ENCODE assay signal across 13 cellular contexts in genomic region chr3:171867976-171868375, GRCh38. TPM values are rescaled to one million over a fixed set of nuclear protein-coding genes. Genes with fewer than 3 reads are reported as not detected.
DNase-seq lines count a peak whose midpoint lies in the region; ATAC-seq and TF ChIP-seq lines count a peak whose summit lies in the region.
"Had no signal": no experiment of that assay in that cellular context is flagged by ENCODE, and none has a peak within 500 bp of the region (broad histone marks: within the 10 kb centered on the region; RNA-seq: fewer than 3 reads in every experiment).

No MANE protein-coding gene starts in this region.

- no peaks in the 10 kb centered on the region for H3K36me3 Mint-ChIP-seq in H9 (ENCODE audit: insufficient read depth in 1 of 3, low read depth in 3 of 3)
- H3K36me3 Mint-ChIP-seq in activated naive CD8-positive, alpha-beta T cell treated with anti-CD3 and anti-CD28 coated beads, Interleukin-2, amount 50 U/mL, for 24 hours (ENCODE audit: low read depth) = no peaks in the 10 kb centered on the region

- no peak overlapping the region for H3K27ac Mint-ChIP-seq in H9
- H3K27ac Mint-ChIP-seq in activated naive CD8-positive, alpha-beta T cell treated with anti-CD3 and anti-CD28 coated beads, Interleukin-2, amount 50 U/mL, for 24 hours = no peak overlapping the region

- no peaks in the 10 kb centered on the region for H3K23me2 ChIP-seq in H9 (ENCODE audit: insufficient read length, low read depth, low read length, poor library complexity, severe bottlenecking)

- H3K36me3 ChIP-seq in hepatocyte (replicated peaks; ENCODE audit: insufficient read depth, low read depth) = no peaks in the 10 kb centered on the region
- no peaks in the 10 kb centered on the region for H3K36me3 ChIP-seq in mesenchymal stem cell (ENCODE audit: control insufficient read depth in 1 of 2, insufficient read depth in 2 of 2, low read depth in 1 of 2, low read length in 2 of 2)
- H3K36me3 ChIP-seq: ovary had no signal

- no peak for ATAC-seq in activated naive CD8-positive, alpha-beta T cell treated with anti-CD3 and anti-CD28 coated beads, Interleukin-2, amount 50 U/mL, for 24 hours

- no peak overlapping the region for H2BK20ac ChIP-seq in H9 (ENCODE audit: low read depth, low read length, poor library complexity, severe bottlenecking)

- no CpG with 5 or more reads among the region's 5 CpGs for WGBS in H9 (ENCODE audit: extremely low coverage, insufficient read length, low lambda C conversion rate)
- 84% methylated on average over 5 of the region's 5 CpGs for WGBS in hepatocyte (ENCODE audit: low lambda C conversion rate, missing lambda C conversion rate)
- 84% methylated on average over 5 of the region's 5 CpGs for WGBS in mesenchymal stem cell

- no peak overlapping the region for H3T11ph ChIP-seq in H9 (ENCODE audit: low read length)

- no peaks in the 10 kb centered on the region for H3K79me2 ChIP-seq in H9 (ENCODE audit: insufficient read depth, low read length)
- H3K79me2 ChIP-seq in hepatocyte = no peaks in the 10 kb centered on the region

- TF ChIP-seq CTCF in C4-2B (conservative IDR thresholded peaks at IDR 0.05) = peak; percentile 63
- peak; percentile 72 for TF ChIP-seq CTCF in H9 (conservative IDR thresholded peaks at IDR 0.05)
- peak; percentile 32 for TF ChIP-seq CTCF in hepatocyte (IDR thresholded peaks at IDR 0.05; ENCODE audit: poor library complexity)

- H3K9me2 ChIP-seq in hepatocyte (replicated peaks; ENCODE audit: insufficient read depth) = no peaks in the 10 kb centered on the region

- H3K14ac ChIP-seq in H9 (ENCODE audit: insufficient read depth, low read length) (no peak overlapping the region), mesenchymal stem cell (ENCODE audit: low read length in 2 of 2) (no peak overlapping the region)

- H4K91ac ChIP-seq in H9 (ENCODE audit: insufficient read length, low read depth, low read length) (no peak overlapping the region), mesenchymal stem cell (ENCODE audit: low read length) (no peak overlapping the region)

- H3K4ac ChIP-seq in H9 (ENCODE audit: low read depth, low read length) (no peak overlapping the region), mesenchymal stem cell (ENCODE audit: low read depth in 1 of 2, low read length in 2 of 2) (no peak overlapping the region)

- H3K4me2 ChIP-seq in H9 (ENCODE audit: insufficient read depth, insufficient read length, low read length) (no peak overlapping the region), hepatocyte (no peak overlapping the region), mesenchymal stem cell (ENCODE audit: low read length, poor library complexity, severe bottlenecking) (no peak overlapping the region)

- H3K27me3 Mint-ChIP-seq in H9 (ENCODE audit: low read depth) = no peaks in the 10 kb centered on the region
- H3K27me3 Mint-ChIP-seq in activated naive CD8-positive, alpha-beta T cell treated with anti-CD3 and anti-CD28 coated beads, Interleukin-2, amount 50 U/mL, for 24 hours = peaks cover 7% of the 10 kb centered on the region

- H2BK5ac ChIP-seq in H9 (ENCODE audit: insufficient read length, low read length) = no peak overlapping the region
- no peak overlapping the region for H2BK5ac ChIP-seq in mesenchymal stem cell (ENCODE audit: low read depth, low read length, poor library complexity, severe bottlenecking)

- H2BK15ac ChIP-seq in H9 (ENCODE audit: low read depth, low read length) (no peak overlapping the region), mesenchymal stem cell (ENCODE audit: low read depth, poor library complexity, severe bottlenecking) (no peak overlapping the region)

- H3K4me3 ChIP-seq in hepatocyte = no peak overlapping the region
- no peak overlapping the region for H3K4me3 ChIP-seq in mesenchymal stem cell (ENCODE audit: insufficient read depth in 1 of 2, low read depth in 1 of 2, low read length in 2 of 2)
- H3K4me3 ChIP-seq: ovary had no signal

- H4K8ac ChIP-seq in H9 (replicated peaks; ENCODE audit: insufficient read length, low read depth, low read length) = no peak overlapping the region
- H4K8ac ChIP-seq in mesenchymal stem cell (ENCODE audit: low read length) = no peak overlapping the region

- H3K27ac ChIP-seq in C4-2B (no peak overlapping the region), H9 (ENCODE audit: insufficient read length, low read depth, low read length) (no peak overlapping the region), hepatocyte (no peak overlapping the region), mesenchymal stem cell (ENCODE audit: low read length, poor library complexity, severe bottlenecking) (no peak overlapping the region)
- H3K27ac ChIP-seq: ovary had no signal

- no peak overlapping the region for H3K23ac ChIP-seq in H9 (ENCODE audit: insufficient read length, low read depth, low read length)
- no peak overlapping the region for H3K23ac ChIP-seq in mesenchymal stem cell (ENCODE audit: low read length in 2 of 2)

- no peak for DNase-seq in H9
- peak; percentile 21 for DNase-seq in RPMI8226
- DNase-seq in hepatocyte (ENCODE audit: low spot score) = no peak
- DNase-seq in activated naive CD4-positive, alpha-beta T cell (lab: John Stamatoyannopoulos, UW) = no peak
- no peak for DNase-seq in activated naive CD8-positive, alpha-beta T cell treated with anti-CD3 and anti-CD28 coated beads, Interleukin-2, amount 50 U/mL, for 24 hours
- DNase-seq in NCI-H2081 treated with DMSO at 0.1 percent for 48 hours (lab: John Stamatoyannopoulos, UW) = no peak
- no peak for DNase-seq in mesenchymal stem cell
- DNase-seq: GDM1, NCI-H1417, ovary had no signal

- H3K9me3 ChIP-seq in H9 (ENCODE audit: control insufficient read depth, low read depth, low read length) (no peaks in the 10 kb centered on the region), hepatocyte (ENCODE audit: low read depth) (no peaks in the 10 kb centered on the region), mesenchymal stem cell (ENCODE audit: control insufficient read depth, low read length) (no peaks in the 10 kb centered on the region)
- H3K9me3 ChIP-seq: ovary had no signal

- H3K79me1 ChIP-seq in H9 (ENCODE audit: insufficient read depth, low read depth, low read length, poor library complexity, severe bottlenecking) (no peaks in the 10 kb centered on the region), mesenchymal stem cell (replicated peaks; ENCODE audit: low read length, poor library complexity, severe bottlenecking) (no peaks in the 10 kb centered on the region)

- H2AFZ ChIP-seq in H9 (ENCODE audit: low read length) = no peak overlapping the region
- no peak overlapping the region for H2AFZ ChIP-seq in hepatocyte
- no peak overlapping the region for H2AFZ ChIP-seq in mesenchymal stem cell (ENCODE audit: low read depth, low read length)

- peaks cover 8% of the 10 kb centered on the region in 2 experiments for H3K4me1 Mint-ChIP-seq in H9
- peaks cover 4% of the 10 kb centered on the region for H3K4me1 Mint-ChIP-seq in activated naive CD8-positive, alpha-beta T cell treated with anti-CD3 and anti-CD28 coated beads, Interleukin-2, amount 50 U/mL, for 24 hours
- H3K4me1 Mint-ChIP-seq: central memory CD8-positive, alpha-beta T cell had no signal

- H3K56ac ChIP-seq in H9 (ENCODE audit: insufficient read length, low read depth, low read length) = no peak overlapping the region

- H4K5ac ChIP-seq in H9 (ENCODE audit: insufficient read length, low read depth, low read length) = no peak overlapping the region

- no peak overlapping the region for H2BK12ac ChIP-seq in H9 (ENCODE audit: insufficient read length, low read depth, low read length)
- H2BK12ac ChIP-seq in mesenchymal stem cell (ENCODE audit: low read length in 2 of 2) = no peak overlapping the region

- H2AK5ac ChIP-seq in H9 (ENCODE audit: insufficient read length, low read length) = no peak overlapping the region
- no peak overlapping the region for H2AK5ac ChIP-seq in mesenchymal stem cell (ENCODE audit: low read length, severe bottlenecking)

- no peak overlapping the region for H3K9ac ChIP-seq in H9 (ENCODE audit: extremely low read depth, insufficient read length, low read length)
- H3K9ac ChIP-seq in mesenchymal stem cell (ENCODE audit: low read length) = no peak overlapping the region

- H3K18ac ChIP-seq in H9 (ENCODE audit: insufficient read length, low read depth, low read length) = no peak overlapping the region
- H3K18ac ChIP-seq in mesenchymal stem cell (ENCODE audit: low read depth in 1 of 2, low read length in 2 of 2) = no peak overlapping the region

- H3K27me3 ChIP-seq in H9 (ENCODE audit: insufficient read depth, low read length) = no peaks in the 10 kb centered on the region
- H3K27me3 ChIP-seq in hepatocyte = no peaks in the 10 kb centered on the region
- H3K27me3 ChIP-seq in mesenchymal stem cell (ENCODE audit: control insufficient read depth in 1 of 2, insufficient read depth in 1 of 2, low read length in 2 of 2) = no peaks in the 10 kb centered on the region
- H3K27me3 ChIP-seq: ovary had no signal

- H2BK120ac ChIP-seq in H9 (ENCODE audit: low read depth, low read length, poor library complexity, severe bottlenecking) (no peak overlapping the region), mesenchymal stem cell (ENCODE audit: low read depth, low read length) (no peak overlapping the region)

- no peak overlapping the region for H3K4me3 Mint-ChIP-seq in H9
- no peak overlapping the region for H3K4me3 Mint-ChIP-seq in activated naive CD8-positive, alpha-beta T cell treated with anti-CD3 and anti-CD28 coated beads, Interleukin-2, amount 50 U/mL, for 24 hours
- H3K4me3 Mint-ChIP-seq: central memory CD8-positive, alpha-beta T cell had no signal

- no peaks in the 10 kb centered on the region; the same call in 1 of the 2 replicates for H3K4me1 ChIP-seq in H9 (ENCODE audit: insufficient read depth, low read length)
- H3K4me1 ChIP-seq in hepatocyte (ENCODE audit: insufficient read depth) = no peaks in the 10 kb centered on the region
- H3K4me1 ChIP-seq in mesenchymal stem cell (ENCODE audit: control insufficient read depth, insufficient read depth, low read depth, low read length) = peaks cover 3% of the 10 kb centered on the region

- no peaks in the 10 kb centered on the region for H3K9me3 Mint-ChIP-seq in H9
- H3K9me3 Mint-ChIP-seq in activated naive CD8-positive, alpha-beta T cell treated with anti-CD3 and anti-CD28 coated beads, Interleukin-2, amount 50 U/mL, for 24 hours = no peaks in the 10 kb centered on the region
- H3K9me3 Mint-ChIP-seq: central memory CD8-positive, alpha-beta T cell had no signal

- H4K20me1 ChIP-seq in H9 (ENCODE audit: control insufficient read depth, insufficient read depth, insufficient read length) (no peaks in the 10 kb centered on the region), hepatocyte (ENCODE audit: insufficient read depth, poor library complexity, severe bottlenecking) (no peaks in the 10 kb centered on the region)

RNA-seq across cellular contexts. Expression of gene TMEM212, which starts 24.8 kb away (rescaled TPM):
- total RNA-seq in H9 (2021) (not detected in 2 replicates), hepatocyte (not detected in 2 replicates)
- polyA plus RNA-seq in hepatocyte = not detected in 2 replicates
- polyA plus RNA-seq in mesenchymal stem cell (2013, experiment 1 of 2) = 0.06 TPM
- not detected for polyA plus RNA-seq in mesenchymal stem cell (2013, experiment 2 of 2)
- total RNA-seq: T-helper 1 cell treated with Interleukin-12 subunit alpha and Interleukin-12 subunit beta and Interleukin-4 antibody, amounts not matched to agents 30 ng/mL and 1 ng/mL, for 36 hours had no signal
- polyA plus RNA-seq: ovary had no signal

RNA-seq across cellular contexts. Expression of gene PLD1, which starts 57.7 kb away (rescaled TPM):
- total RNA-seq in H9 (2021) (1.5 and 1.8 TPM in 2 replicates), hepatocyte (63.3 and 71.1 TPM in 2 replicates)
- polyA plus RNA-seq in hepatocyte = 29.4 and 42.1 TPM in 2 replicates
- 18.9 TPM for polyA plus RNA-seq in mesenchymal stem cell (2013, experiment 1 of 2)
- 18.3 TPM for polyA plus RNA-seq in mesenchymal stem cell (2013, experiment 2 of 2)

Comparison
In these comparisons a context has a peak if more than half of its experiments do, and no peak if none do; other contexts are left out.
1. RNA of gene PLD1, which starts 57.7 kb away (total RNA-seq): 63.3 to 71.1 TPM in hepatocyte; 1.5 to 1.8 TPM in H9; every median in the first group is over 10 times any median in the second.
2. Peak in every context shown above with its lines, with median percentiles within 50 percentile points of each other: CTCF ChIP-seq.